Comparison of ENCODE assay signal across 15 cellular contexts in the genomic region with DNA sequence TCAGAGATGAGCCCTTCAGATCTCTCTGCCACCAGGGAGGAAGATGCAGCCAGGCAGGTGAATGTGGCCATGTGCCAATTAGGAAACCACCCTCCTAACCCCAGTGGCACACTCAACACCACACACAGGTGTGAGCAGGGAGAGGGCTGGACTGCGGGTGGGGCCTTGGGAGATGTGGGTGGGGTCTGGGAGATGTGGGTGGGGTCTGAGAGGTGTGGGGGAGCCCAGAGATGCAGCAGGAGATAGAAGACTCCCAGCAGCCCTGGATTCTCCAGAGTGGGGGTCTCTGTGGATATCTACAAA. TPM values are rescaled to one million over a fixed set of nuclear protein-coding genes. Genes with fewer than 3 reads are reported as not detected.
DNase-seq lines count a peak whose midpoint lies in the region; ATAC-seq and TF ChIP-seq lines count a peak whose summit lies in the region.
"Had no signal": no experiment of that assay in that cellular context is flagged by ENCODE, and none has a peak within 500 bp of the region (broad histone marks: within the 10 kb centered on the region; RNA-seq: fewer than 3 reads in every experiment).

No MANE protein-coding gene starts in this region.

- H3K27me3 ChIP-seq in BLaER1 = no peaks in the 10 kb centered on the region
- H3K27me3 ChIP-seq in HCT116 (ENCODE audit: insufficient read depth, low read length) = no peaks in the 10 kb centered on the region
- H3K27me3 ChIP-seq in MM.1S (replicated peaks; ENCODE audit: insufficient read depth, low read length) = peaks cover 97% of the 10 kb centered on the region

- H4K20me1 ChIP-seq in BLaER1 (peaks cover 16% of the 10 kb centered on the region; the same call in 1 of the 2 replicates), HCT116 (ENCODE audit: insufficient read depth) (no peaks in the 10 kb centered on the region), MM.1S (ENCODE audit: insufficient read depth, low read length) (no peaks in the 10 kb centered on the region)

- TF ChIP-seq CTCF in HCT116 (IDR thresholded peaks at IDR 0.05 in 2 of 3, conservative IDR thresholded peaks at IDR 0.05 in 1 of 3; ENCODE audit: borderline replicate concordance in 1 of 3, insufficient read depth in 1 of 3, low read depth in 2 of 3, low read length in 2 of 3) (no peak), MM.1S (IDR thresholded peaks at IDR 0.05; ENCODE audit: low read length) (no peak)

- peak overlapping the region; percentile 92 for H3K27ac ChIP-seq in BLaER1
- H3K27ac ChIP-seq in HCT116 (ENCODE audit: low read depth, low read length) = no peak overlapping the region
- no peak overlapping the region for H3K27ac ChIP-seq in MM.1S (ENCODE audit: low read length)
- H3K27ac ChIP-seq: GM23248 had no signal

- no peak for TF ChIP-seq RAD21 in HCT116 (IDR thresholded peaks at IDR 0.05; ENCODE audit: low read depth)

- H3K9me2 ChIP-seq in HCT116 (ENCODE audit: insufficient read depth) (no peaks in the 10 kb centered on the region), MM.1S (replicated peaks; ENCODE audit: insufficient read depth, low read length) (no peaks in the 10 kb centered on the region)

- intact Hi-C loops in HCT116 (cut with micrococcal nuclease) = no loop called here

- peak overlapping the region; percentile 72 for H3K9ac ChIP-seq in BLaER1
- H3K9ac ChIP-seq in HCT116 (ENCODE audit: low read length) = no peak overlapping the region
- H3K9ac ChIP-seq in MM.1S (ENCODE audit: low read length) = no peak overlapping the region
- H3K9ac ChIP-seq: GM23248 had no signal

- H3K4me2 ChIP-seq in BLaER1 = peak overlapping the region; percentile 89
- H3K4me2 ChIP-seq in HCT116 (ENCODE audit: low read length) = no peak overlapping the region
- H3K4me2 ChIP-seq in MM.1S (ENCODE audit: low read depth, low read length) = no peak overlapping the region

- RAD21 ChIA-PET in HCT116 (lab: Charles Lee; ENCODE audit: low non-redundant PET in 1 of 2, low total read pairs in 2 of 2, uncharacterized antibody in 2 of 2, unreplicated experiment in 2 of 2) = no interaction called here

- no peak for TF ChIP-seq POLR2A in HCT116 (IDR thresholded peaks at IDR 0.05; ENCODE audit: borderline replicate concordance, extremely low read depth, insufficient read depth, insufficient read length)

- H3K4me1 ChIP-seq in BLaER1 (peaks cover 98% of the 10 kb centered on the region), HCT116 (ENCODE audit: control insufficient read depth in 1 of 2, insufficient read depth in 2 of 2, low read length in 2 of 2) (no peaks in the 10 kb centered on the region), MM.1S (ENCODE audit: low read length) (no peaks in the 10 kb centered on the region)
- H3K4me1 ChIP-seq: HAP-1 had no signal

- CTCF ChIA-PET in HCT116 (lab: Charles Lee) = no interaction called here

- H3K36me3 ChIP-seq in BLaER1 = peaks cover 6% of the 10 kb centered on the region; the same call in 1 of the 2 replicates
- no peaks in the 10 kb centered on the region for H3K36me3 ChIP-seq in HCT116 (ENCODE audit: control insufficient read depth in 1 of 2, insufficient read depth in 2 of 2, low read length in 2 of 2)
- H3K36me3 ChIP-seq in MM.1S (replicated peaks; ENCODE audit: insufficient read depth, low read length) = no peaks in the 10 kb centered on the region
- H3K36me3 ChIP-seq: HAP-1 had no signal

- H3K4me3 ChIP-seq in BLaER1 (peak overlapping the region; percentile 35), HCT116 (replicated peaks in 1 of 2; ENCODE audit: low read depth in 1 of 2, low read length in 2 of 2) (no peak overlapping the region), MM.1S (ENCODE audit: low read length) (no peak overlapping the region)
- H3K4me3 ChIP-seq: GM12878, GM23248, HAP-1 had no signal

- BruUV-seq in HCT116 (replicated peaks; lab: Mats Ljungman, UMichigan) = no TSS peak

- no peak overlapping the region for H2AFZ ChIP-seq in HCT116 (ENCODE audit: low read depth, low read length, poor library complexity, severe bottlenecking)
- H2AFZ ChIP-seq in MM.1S (ENCODE audit: low read length) = no peak overlapping the region
- H2AFZ ChIP-seq: GM23248 had no signal

- H3K79me2 ChIP-seq in HCT116 (ENCODE audit: insufficient read depth, low read length) (no peaks in the 10 kb centered on the region), MM.1S (ENCODE audit: low read length) (no peaks in the 10 kb centered on the region)

- POLR2A ChIA-PET in HCT116 (lab: Charles Lee) = no interaction called here

- H3F3A ChIP-seq in MM.1S (ENCODE audit: insufficient read depth, low read length) = no peaks in the 10 kb centered on the region

- peak; percentile 79 for DNase-seq in NCI-H2171 treated with DMSO at 0.1 percent for 48 hours (lab: John Stamatoyannopoulos, UW)
- no peak for DNase-seq in NCI-H2171 (lab: John Stamatoyannopoulos, UW)
- no peak for DNase-seq in HCT116 (ENCODE audit: low read depth, low spot score)
- peak; percentile 90 for DNase-seq in RPMI8226
- DNase-seq in MM.1S = no peak
- DNase-seq in H4 (ENCODE audit: low spot score) = no peak
- no peak for DNase-seq in occipital lobe (lab: John Stamatoyannopoulos, UW)
- DNase-seq: AML-193; C1 segment of cervical spinal cord; CD4-positive, alpha-beta T cell; DMS79; GM23248 had no signal

- H3K9me3 ChIP-seq in BLaER1 (no peaks in the 10 kb centered on the region), HCT116 (ENCODE audit: control insufficient read depth in 1 of 2, insufficient read depth in 1 of 2, low read depth in 1 of 2, low read length in 2 of 2) (no peaks in the 10 kb centered on the region), MM.1S (replicated peaks; ENCODE audit: insufficient read depth, low read length) (no peaks in the 10 kb centered on the region)
- H3K9me3 ChIP-seq: HAP-1 had no signal

- ATAC-seq in HCT116 = peak; percentile 48; the same call in 1 of the 2 replicates
- ATAC-seq: GM12878 had no signal

TF ChIP-seq in HCT116, 20 proteins besides CTCF, POLR2A, EP300 and RAD21 (continues in another document):
- TF ChIP-seq ZNF274 (IDR thresholded peaks at IDR 0.05; ENCODE audit: low read depth, low read length) = no peak
- no peak for TF ChIP-seq ZBTB33 (IDR thresholded peaks at IDR 0.05; ENCODE audit: extremely low read depth, insufficient replicate concordance, low read length)
- TF ChIP-seq EGR1 (IDR thresholded peaks at IDR 0.05; ENCODE audit: low read depth) = no peak
- TF ChIP-seq SP1 (IDR thresholded peaks at IDR 0.05; ENCODE audit: low read depth) = no peak
- TF ChIP-seq ELF1 (IDR thresholded peaks at IDR 0.05; ENCODE audit: borderline replicate concordance, low read depth) = no peak
- no peak for TF ChIP-seq SRF (IDR thresholded peaks at IDR 0.05; ENCODE audit: low read depth)
- no peak for TF ChIP-seq ZFX (IDR thresholded peaks at IDR 0.05)
- TF ChIP-seq CEBPB (IDR thresholded peaks at IDR 0.05; ENCODE audit: low read depth) = no peak
- TF ChIP-seq FOSL1 (IDR thresholded peaks at IDR 0.05; ENCODE audit: low read depth) = no peak
- TF ChIP-seq YY1 (IDR thresholded peaks at IDR 0.05; ENCODE audit: extremely low read depth, insufficient replicate concordance, low read depth, low read length) = no peak
- TF ChIP-seq REST (IDR thresholded peaks at IDR 0.05; ENCODE audit: low read depth) = no peak
- TF ChIP-seq CBX3 (IDR thresholded peaks at IDR 0.05; ENCODE audit: low read depth) = no peak
- TF ChIP-seq MAX (IDR thresholded peaks at IDR 0.05) = no peak

RNA-seq across cellular contexts. Expression of gene COL6A1, which starts 43.2 kb away (rescaled TPM):
- total RNA-seq in HCT116 (2021; ENCODE audit: unreplicated experiment) (87.5 TPM), occipital lobe (41.0 TPM)
- 96.4 and 117 TPM in 2 replicates for polyA plus RNA-seq in HCT116 (2012)
- 29.6 and 34.1 TPM in 2 replicates for total RNA-seq in H4 (2014; rRNA removed; shearing (Covaris generic))

Comparison
In these comparisons a context has a peak if more than half of its experiments do, and no peak if none do; other contexts are left out.
1. DNase-seq: peak in NCI-H2171 treated with DMSO at 0.1 percent for 48 hours (single experiment) and RPMI8226 (single experiment); none in NCI-H2171 (single experiment), HCT116 (single experiment), MM.1S (single experiment), H4 (single experiment) and occipital lobe (single experiment).